In genomic region chr3:59442056-59442455, GRCh38 we compare ENCODE assay signal across 16 cellular contexts.
"Had no signal": no experiment of that assay in that cellular context is flagged by ENCODE, and none has a peak within 500 bp of the region (broad histone marks: within the 10 kb centered on the region; RNA-seq: fewer than 3 reads in every experiment).

No MANE protein-coding gene starts in this region.

- H3K27ac Mint-ChIP-seq: activated CD8-positive, alpha-beta T cell treated with anti-CD3 and anti-CD28 coated beads, Interleukin-2, amount 10 ng/mL, durations not matched to agents 7 days and 5 days; natural killer cell had no signal

- H3K4me3 Mint-ChIP-seq: activated CD8-positive, alpha-beta T cell treated with anti-CD3 and anti-CD28 coated beads, Interleukin-2, amount 10 ng/mL, durations not matched to agents 7 days and 5 days; natural killer cell had no signal

- H3K36me3 Mint-ChIP-seq: natural killer cell had no signal

- H3K4me3 ChIP-seq: colonic mucosa, heart left ventricle, left lung, sigmoid colon, suprapubic skin, upper lobe of right lung had no signal

- DNase-seq: activated CD4-positive, alpha-beta T cell treated with anti-CD3 and anti-CD28 coated beads for 48 hours; activated CD8-positive, alpha-beta memory T cell treated with anti-CD3 and anti-CD28 coated beads, Interleukin-2, amount 50 U/mL, for 48 hours; activated CD8-positive, alpha-beta T cell treated with anti-CD3 and anti-CD28 coated beads, Interleukin-2, amount 10 ng/mL, durations not matched to agents 7 days and 5 days; colonic mucosa; heart left ventricle; islet precursor cell; left lung; natural killer cell; sigmoid colon; stimulated activated CD4-positive, alpha-beta T cell treated with anti-CD3 and anti-CD28 coated beads, Interleukin-12 subunit alpha, Interleukin-12 subunit beta, amount 100 ng/mL, for 4 hours; stimulated activated CD4-positive, alpha-beta T cell treated with anti-CD3 and anti-CD28 coated beads, Interleukin-2, amount 100 ng/mL, for 48 hours; stimulated activated naive CD8-positive, alpha-beta T cell treated with anti-CD3 and anti-CD28 coated beads, Interleukin-15, Interleukin-2, amounts not matched to agents 100 U/mL and 50 U/mL, for 24 hours; T1000; upper lobe of right lung had no signal

- H3K9me3 Mint-ChIP-seq: natural killer cell had no signal

- ATAC-seq: activated CD8-positive, alpha-beta T cell treated with anti-CD3 and anti-CD28 coated beads, Interleukin-2, amount 10 ng/mL, durations not matched to agents 7 days and 5 days; heart left ventricle; left lung; natural killer cell; stimulated activated naive CD8-positive, alpha-beta T cell treated with anti-CD3 and anti-CD28 coated beads, Interleukin-15, Interleukin-2, amounts not matched to agents 100 U/mL and 50 U/mL, for 24 hours; upper lobe of right lung had no signal

- H3K27me3 ChIP-seq: colonic mucosa, heart left ventricle, left lung, sigmoid colon, suprapubic skin, upper lobe of right lung had no signal

- H3K27ac ChIP-seq: colonic mucosa, heart left ventricle, left lung, sigmoid colon, suprapubic skin, upper lobe of right lung, VCaP had no signal

- H3K36me3 ChIP-seq: colonic mucosa, heart left ventricle, left lung, sigmoid colon, suprapubic skin, upper lobe of right lung had no signal
